1 cellular context compared by ENCODE assay signal in the genomic region with DNA sequence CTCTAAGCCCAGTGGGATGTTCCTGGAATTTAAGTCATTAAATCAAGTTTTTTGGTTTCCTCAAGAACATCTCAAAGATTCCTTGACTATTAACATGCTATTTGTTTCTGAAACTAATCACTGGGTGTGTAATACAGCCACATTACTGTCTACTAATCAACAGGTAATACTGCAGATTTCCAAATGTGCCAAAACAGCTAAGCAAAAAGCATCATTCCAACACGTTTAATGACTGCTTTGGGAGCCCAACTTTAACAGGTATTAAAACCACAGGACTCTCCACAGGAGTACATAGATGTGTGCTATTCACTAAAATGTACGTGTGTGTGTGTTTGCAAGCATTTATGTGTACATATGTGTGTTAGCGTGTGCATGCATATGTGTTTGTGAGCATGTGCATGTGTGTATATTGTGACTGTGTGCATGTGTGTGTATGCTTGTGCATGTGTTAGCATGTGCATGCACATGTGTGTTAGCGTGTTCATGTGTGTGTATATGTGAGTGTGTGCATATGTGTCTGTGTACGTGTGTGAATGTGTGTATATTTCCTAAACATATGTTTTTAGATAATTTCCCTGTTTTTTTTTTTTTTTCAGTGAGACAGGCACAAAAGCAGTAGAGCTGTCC.
TF ChIP-seq lines count a peak whose summit lies in the region.

No MANE protein-coding gene starts in this region.

TF ChIP-seq in HepG2, 621 proteins besides CTCF, POLR2A, EP300 and RAD21:
- peak; percentile 97 for TF ChIP-seq MNT (IDR thresholded peaks at IDR 0.05)
- no peak for TF ChIP-seq FOXP1 (IDR thresholded peaks at IDR 0.05)
- no peak for TF ChIP-seq FOXP1 (CRISPR knock-in tag; IDR thresholded peaks at IDR 0.05)
TF ChIP-seq in HepG2: peak in this region for 1.
